ENCODE assay signal across 15 cellular contexts in the genomic region with DNA sequence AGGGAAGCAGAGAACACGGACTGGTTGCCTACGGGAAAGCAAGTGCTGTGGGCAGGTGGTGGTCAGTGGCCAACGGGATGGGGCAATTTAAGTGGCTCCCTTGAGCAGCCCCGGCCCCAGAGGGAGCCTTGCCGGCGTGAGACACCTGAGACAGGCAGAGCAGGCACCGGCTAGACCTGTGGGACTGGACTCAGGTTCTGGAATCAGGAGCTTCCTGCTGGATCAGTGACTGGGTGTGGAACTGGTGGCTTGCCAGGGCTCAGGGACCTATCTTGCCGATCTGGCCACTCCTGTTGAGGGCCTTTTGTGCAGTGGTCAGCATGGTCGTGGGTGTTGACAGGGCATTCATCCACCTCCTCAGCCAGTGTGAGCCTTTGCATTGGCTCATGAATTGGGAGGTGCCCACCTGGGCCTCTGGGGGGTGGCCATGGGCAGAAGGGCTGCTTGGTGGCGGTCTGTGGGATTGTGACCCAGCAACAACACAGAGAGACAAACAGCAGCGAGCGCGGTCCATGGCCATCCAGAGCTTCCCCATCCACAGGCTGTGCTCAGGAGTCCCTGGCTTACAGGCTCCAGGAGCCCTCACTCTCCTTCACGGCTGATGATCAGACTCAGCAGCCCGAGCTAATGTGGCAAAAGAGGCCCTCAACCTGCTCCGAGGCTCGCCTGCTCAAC.
A peak's percentile ranks its signal among the peaks of the same experiment; 100 is the strongest.
DNase-seq lines count a peak whose midpoint lies in the region; ATAC-seq, FAIRE-seq and TF ChIP-seq lines count a peak whose summit lies in the region.
"Had no signal": no experiment of that assay in that cellular context is flagged by ENCODE, and none has a peak within 500 bp of the region (broad histone marks: within the 10 kb centered on the region; RNA-seq: fewer than 3 reads in every experiment).

No MANE protein-coding gene starts in this region.

- no peak for TF ChIP-seq POLR2A in H1 (IDR thresholded peaks at IDR 0.05; ENCODE audit: control extremely low read depth in 1 of 2, low read depth in 2 of 2, low read length in 2 of 2)

- no peak overlapping the region for H3K9ac ChIP-seq in H1 (replicated peaks in 1 of 4; ENCODE audit: extremely low read depth in 1 of 4, low read depth in 3 of 4, low read length in 3 of 4)
- H3K9ac ChIP-seq: BLaER1 treated with 17β-estradiol and CSF1 and Interleukin-3, amounts not matched to agents 10 nM and 100 nM had no signal

- no peaks in the 10 kb centered on the region for H3K79me1 ChIP-seq in H1 (ENCODE audit: low read depth, low read length)

- H3K27me3 ChIP-seq in H1 (replicated peaks in 1 of 4; ENCODE audit: control insufficient read depth in 3 of 4, extremely low read depth in 1 of 4, insufficient read depth in 3 of 4, low read length in 3 of 4) (peaks cover 0 to 5% (median 0%) of the 10 kb centered on the region in 4 experiments; a peak in 4 of 7 replicates), hepatocyte (no peaks in the 10 kb centered on the region)
- H3K27me3 ChIP-seq: BLaER1 treated with 17β-estradiol and CSF1 and Interleukin-3, amounts not matched to agents 10 nM and 100 nM had no signal

- no peak overlapping the region for H3K23ac ChIP-seq in H1 (ENCODE audit: insufficient read length)

- DNase-seq in H1 (ENCODE audit: low read depth in 1 of 2, low spot score in 2 of 2) (peak in 1 of 2 experiments; percentile 38), left lobe of liver (ENCODE audit: low spot score) (peak; percentile 38), midbrain (lab: John Stamatoyannopoulos, UW) (no peak), hepatocyte (ENCODE audit: low spot score) (no peak)
- no peak for DNase-seq in stimulated activated effector memory CD8-positive, alpha-beta T cell treated with anti-CD3 and anti-CD28 coated beads, Interleukin-12 subunit alpha, Interleukin-12 subunit beta, amount 100 ng/mL, for 72 hours (ENCODE audit: low spot score in 2 of 2)
- DNase-seq: 8988T; Calu3; CD4-positive, alpha-beta T cell; DMS 273 treated with DMSO at 0.1 percent for 48 hours had no signal

- H2BK5ac ChIP-seq in H1 (ENCODE audit: low read depth, low read length) = no peak overlapping the region

- TF ChIP-seq EP300 in H1 (IDR thresholded peaks at IDR 0.05; ENCODE audit: borderline replicate concordance in 1 of 2, low read depth in 2 of 2, low read length in 2 of 2) = no peak

- WGBS in H1 (ENCODE audit: extremely low coverage in 1 of 2, insufficient coverage in 1 of 2, insufficient read length in 1 of 2, insufficient replicate concordance in 2 of 2, low coverage in 1 of 2, low lambda C conversion rate in 2 of 2, missing lambda C conversion rate in 1 of 2), 2 experiments = 87% methylated on average over 17 of the region's 17 CpGs; no CpG with 5 or more reads in 1 of the 2 experiments
- WGBS in hepatocyte (ENCODE audit: low lambda C conversion rate, missing lambda C conversion rate) = 94% methylated on average over 17 of the region's 17 CpGs

- H3K9me3 ChIP-seq in H1 (ENCODE audit: insufficient read depth in 2 of 2, low read depth in 1 of 2, low read length in 1 of 2) (no peaks in the 10 kb centered on the region), hepatocyte (ENCODE audit: low read depth) (no peaks in the 10 kb centered on the region)

- H3K9me2 ChIP-seq in hepatocyte (replicated peaks; ENCODE audit: insufficient read depth) = no peaks in the 10 kb centered on the region

- no peaks in the 10 kb centered on the region for H4K20me1 ChIP-seq in H1 (replicated peaks in 1 of 2; ENCODE audit: control insufficient read depth in 1 of 2, insufficient read depth in 2 of 2, low read length in 2 of 2)
- no peaks in the 10 kb centered on the region for H4K20me1 ChIP-seq in hepatocyte (ENCODE audit: insufficient read depth, poor library complexity, severe bottlenecking)
- H4K20me1 ChIP-seq: BLaER1 treated with 17β-estradiol and CSF1 and Interleukin-3, amounts not matched to agents 10 nM and 100 nM had no signal

- TF ChIP-seq RAD21 in H1 (IDR thresholded peaks at IDR 0.05 in 1 of 2, conservative IDR thresholded peaks at IDR 0.05 in 1 of 2; ENCODE audit: low read depth in 2 of 2, low read length in 2 of 2) = no peak

- no peaks in the 10 kb centered on the region for H3K4me1 Mint-ChIP-seq in stimulated activated effector memory CD8-positive, alpha-beta T cell treated with anti-CD3 and anti-CD28 coated beads, Interleukin-12 subunit alpha, Interleukin-12 subunit beta, amount 100 ng/mL, for 72 hours

- H2BK12ac ChIP-seq in H1 (ENCODE audit: low read depth, low read length) = no peak overlapping the region

- H2BK15ac ChIP-seq in H1 (ENCODE audit: low read length) = 0 out of 2 replicates have a peak overlapping the region, but pooled peaks have one; percentile 51

- CTCF ChIA-PET in H1 (lab: Charles Lee; ENCODE audit: partially characterized antibody) = interaction anchor here (1.4 to 1.5 kb wide), 2 partner anchors 11 to 51 kb away, joined by 3 read pairs; no protein-coding TSS in a partner anchor

- H3K4ac ChIP-seq in H1 (replicated peaks; ENCODE audit: insufficient read length, low read depth, low read length) = no peak overlapping the region

- H3K4me1 ChIP-seq in H1 (replicated peaks in 1 of 4; ENCODE audit: control insufficient read depth in 3 of 4, insufficient read depth in 4 of 4, low read length in 3 of 4) (no peaks in the 10 kb centered on the region), hepatocyte (ENCODE audit: insufficient read depth) (no peaks in the 10 kb centered on the region)
- H3K4me1 ChIP-seq: BLaER1 treated with 17β-estradiol and CSF1 and Interleukin-3, amounts not matched to agents 10 nM and 100 nM had no signal

- no peaks in the 10 kb centered on the region for H3K36me3 ChIP-seq in H1 (ENCODE audit: control insufficient read depth in 2 of 4, insufficient read depth in 4 of 4, low read length in 3 of 4)
- no peaks in the 10 kb centered on the region for H3K36me3 ChIP-seq in hepatocyte (replicated peaks; ENCODE audit: insufficient read depth, low read depth)
- H3K36me3 ChIP-seq: BLaER1 treated with 17β-estradiol and CSF1 and Interleukin-3, amounts not matched to agents 10 nM and 100 nM had no signal

- FAIRE-seq in H1 (lab: Jason Lieb, UNC) = no peak
- FAIRE-seq: H54 had no signal

- H4K5ac ChIP-seq in H1 (ENCODE audit: insufficient read length, low read depth, low read length) = no peak overlapping the region

- H2AFZ ChIP-seq in H1 (ENCODE audit: low read length) (no peak overlapping the region), hepatocyte (no peak overlapping the region)

- ATAC-seq in left lobe of liver = no peak
- peak; percentile 15 for ATAC-seq in stimulated activated effector memory CD8-positive, alpha-beta T cell treated with anti-CD3 and anti-CD28 coated beads, Interleukin-12 subunit alpha, Interleukin-12 subunit beta, amount 100 ng/mL, for 72 hours
- ATAC-seq in GM21737 (IDR thresholded peaks at IDR 0.05; ENCODE audit: unreplicated experiment) = no peak
- ATAC-seq: HCT116 had no signal

- H4K8ac ChIP-seq in H1 (ENCODE audit: extremely low read depth, insufficient read depth, low read length) = no peak overlapping the region

- TF ChIP-seq CTCF in C4-2B (conservative IDR thresholded peaks at IDR 0.05) = no peak
- TF ChIP-seq CTCF in H1 (IDR thresholded peaks at IDR 0.05; ENCODE audit: control extremely low read depth in 1 of 3, insufficient read depth in 1 of 3, low read depth in 1 of 3, low read length in 3 of 3) = no peak
- TF ChIP-seq CTCF in hepatocyte (IDR thresholded peaks at IDR 0.05; ENCODE audit: poor library complexity) = no peak

- H3K79me2 ChIP-seq in H1 (ENCODE audit: control insufficient read depth in 1 of 2, insufficient read depth in 2 of 2, low read length in 2 of 2) = no peaks in the 10 kb centered on the region
- no peaks in the 10 kb centered on the region for H3K79me2 ChIP-seq in hepatocyte

- no peak overlapping the region for H3K27ac Mint-ChIP-seq in stimulated activated effector memory CD8-positive, alpha-beta T cell treated with anti-CD3 and anti-CD28 coated beads, Interleukin-12 subunit alpha, Interleukin-12 subunit beta, amount 100 ng/mL, for 72 hours
- H3K27ac Mint-ChIP-seq: CD4-positive, alpha-beta T cell had no signal

- no peak overlapping the region for H2BK120ac ChIP-seq in H1 (replicated peaks; ENCODE audit: low read depth, low read length)

- H3K4me2 ChIP-seq in H1 (ENCODE audit: insufficient read depth in 1 of 2, low read depth in 2 of 2, low read length in 2 of 2) (no peak overlapping the region), hepatocyte (no peak overlapping the region)
- H3K4me2 ChIP-seq: BLaER1 treated with 17β-estradiol and CSF1 and Interleukin-3, amounts not matched to agents 10 nM and 100 nM had no signal

- H3K23me2 ChIP-seq in H1 (ENCODE audit: low read depth, low read length) = peaks cover 3% of the 10 kb centered on the region; the same call in 1 of the 2 replicates

- no peak overlapping the region; the same call in 1 of the 2 replicates for H2BK20ac ChIP-seq in H1 (ENCODE audit: low read length)

- H4K91ac ChIP-seq in H1 (replicated peaks; ENCODE audit: insufficient read length, low read length) = peak overlapping the region; percentile 27

- no peaks in the 10 kb centered on the region for H3K9me3 Mint-ChIP-seq in stimulated activated effector memory CD8-positive, alpha-beta T cell treated with anti-CD3 and anti-CD28 coated beads, Interleukin-12 subunit alpha, Interleukin-12 subunit beta, amount 100 ng/mL, for 72 hours
- H3K9me3 Mint-ChIP-seq: CD4-positive, alpha-beta T cell had no signal

- H3K27ac ChIP-seq in C4-2B (peak overlapping the region; percentile 12; the same call in 1 of the 2 replicates), H1 (ENCODE audit: low read depth, low read length) (no peak overlapping the region), hepatocyte (no peak overlapping the region)
- H3K27ac ChIP-seq: BLaER1 treated with 17β-estradiol and CSF1 and Interleukin-3, amounts not matched to agents 10 nM and 100 nM; HL-60 had no signal

- no peak overlapping the region for H3K56ac ChIP-seq in H1 (replicated peaks; ENCODE audit: insufficient read length, low read depth, low read length)

- no peak overlapping the region for H3K4me3 Mint-ChIP-seq in stimulated activated effector memory CD8-positive, alpha-beta T cell treated with anti-CD3 and anti-CD28 coated beads, Interleukin-12 subunit alpha, Interleukin-12 subunit beta, amount 100 ng/mL, for 72 hours
- H3K4me3 Mint-ChIP-seq: CD4-positive, alpha-beta T cell had no signal

- H3K36me3 Mint-ChIP-seq in stimulated activated effector memory CD8-positive, alpha-beta T cell treated with anti-CD3 and anti-CD28 coated beads, Interleukin-12 subunit alpha, Interleukin-12 subunit beta, amount 100 ng/mL, for 72 hours = no peaks in the 10 kb centered on the region

- H3K14ac ChIP-seq in H1 (ENCODE audit: insufficient read length) = no peak overlapping the region

- no peak overlapping the region for H2AK5ac ChIP-seq in H1 (ENCODE audit: low read depth, low read length)

- POLR2A ChIA-PET in H1 (lab: Charles Lee; ENCODE audit: partially characterized antibody) = no interaction called here

- H3K18ac ChIP-seq in H1 (ENCODE audit: extremely low read depth, low read length) = no peak overlapping the region

- H3K4me3 ChIP-seq in H1 (ENCODE audit: extremely low read depth in 1 of 4, insufficient read depth in 2 of 4, low read depth in 3 of 4, low read length in 4 of 4) = no peak overlapping the region
- H3K4me3 ChIP-seq in hepatocyte = no peak overlapping the region
- H3K4me3 ChIP-seq: BLaER1 treated with 17β-estradiol and CSF1 and Interleukin-3, amounts not matched to agents 10 nM and 100 nM had no signal

TF ChIP-seq in H1, 55 proteins besides CTCF, POLR2A, EP300 and RAD21 (continues in another document):
- no peak for TF ChIP-seq KDM1A (IDR thresholded peaks at IDR 0.05; ENCODE audit: borderline replicate concordance, low read length)
